In the genomic region with DNA sequence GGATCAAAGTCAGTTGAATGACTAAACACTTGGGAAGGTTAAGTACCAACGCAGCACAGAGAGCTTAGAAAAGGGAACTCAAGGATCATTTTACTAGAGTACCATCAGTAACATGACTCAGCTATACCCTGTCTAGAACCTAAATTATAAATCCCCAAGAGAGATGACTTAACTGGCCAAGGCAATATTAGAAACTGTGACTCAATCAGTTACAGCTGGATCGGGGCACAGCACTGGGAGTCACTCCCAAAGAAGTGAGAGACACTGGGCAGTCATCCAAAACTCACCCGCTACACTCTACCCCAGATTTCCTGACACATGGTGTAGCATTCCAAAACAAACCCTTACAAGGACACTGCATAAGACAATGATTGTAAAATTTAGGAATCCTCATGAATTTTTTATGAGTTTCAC, we compare ENCODE assay signal across 9 cellular contexts. TPM values are rescaled to one million over a fixed set of nuclear protein-coding genes. Genes with fewer than 3 reads are reported as not detected.
DNase-seq lines count a peak whose midpoint lies in the region; ATAC-seq and TF ChIP-seq lines count a peak whose summit lies in the region.
"Had no signal": no experiment of that assay in that cellular context is flagged by ENCODE, and none has a peak within 500 bp of the region (broad histone marks: within the 10 kb centered on the region; RNA-seq: fewer than 3 reads in every experiment).

No MANE protein-coding gene starts in this region.

- H3K27me3 ChIP-seq in BLaER1 (no peaks in the 10 kb centered on the region), GM23338 (ENCODE audit: insufficient read depth) (no peaks in the 10 kb centered on the region), left lung (no peaks in the 10 kb centered on the region), thoracic aorta (replicated peaks; ENCODE audit: insufficient read depth) (no peaks in the 10 kb centered on the region)

- ATAC-seq in GM23338 (no peak), left lung (peak; percentile 84), thoracic aorta (ENCODE audit: insufficient number of reproducible peaks, low FRiP score, low read depth) (peak; percentile 98), HG03159 (IDR thresholded peaks at IDR 0.05; ENCODE audit: unreplicated experiment) (no peak)

- TF ChIP-seq CTCF in GM23338 (conservative IDR thresholded peaks at IDR 0.05; ENCODE audit: low read depth in 2 of 2) = no peak
- no peak for TF ChIP-seq CTCF in chondrocyte (IDR thresholded peaks at IDR 0.05)
- TF ChIP-seq CTCF in left lung (IDR thresholded peaks at IDR 0.05) = no peak
- TF ChIP-seq CTCF in thoracic aorta (IDR thresholded peaks at IDR 0.05) = no peak

- intact Hi-C loops in left lung (cut with DNase I) = no loop called here

- H3K4me3 ChIP-seq in BLaER1 (no peak overlapping the region), GM23338 (no peak overlapping the region), left lung (no peak overlapping the region), thoracic aorta (no peak overlapping the region)

- DNase-seq in GM23338 (ENCODE audit: low spot score) = no peak
- peak; percentile 82 for DNase-seq in NOMO-1 treated with DMSO at 0.1 percent for 48 hours (lab: John Stamatoyannopoulos, UW; ENCODE audit: unreplicated experiment)
- no peak for DNase-seq in chondrocyte (ENCODE audit: low spot score)
- DNase-seq in left lung = peak in 1 of 2 donors; percentile 68
- DNase-seq in thoracic aorta (ENCODE audit: low spot score) = peak; percentile 82
- no peak for DNase-seq in activated effector memory CD4-positive, alpha-beta T cell treated with anti-CD3 and anti-CD28 coated beads, Interleukin-2, amount 50 U/mL, for 16 hours

- H3K4me1 Mint-ChIP-seq in GM23338 (peaks cover 12% of the 10 kb centered on the region), chondrocyte (ENCODE audit: low read depth) (peaks cover 78% of the 10 kb centered on the region)

- H3K4me2 ChIP-seq in BLaER1 = peak overlapping the region; percentile 32
- no peak overlapping the region for H3K4me2 ChIP-seq in GM23338

- H3K79me2 ChIP-seq in GM23338 (replicated peaks; ENCODE audit: insufficient read depth) = peaks cover 86% of the 10 kb centered on the region

- no peaks in the 10 kb centered on the region for H3K9me2 ChIP-seq in GM23338 (ENCODE audit: insufficient read depth)

- H3K9ac ChIP-seq in BLaER1 = no peak overlapping the region

- H3K27me3 Mint-ChIP-seq in GM23338 (ENCODE audit: insufficient read depth, low read depth, poor library complexity) (no peaks in the 10 kb centered on the region), chondrocyte (ENCODE audit: low read depth) (no peaks in the 10 kb centered on the region)

- no peak overlapping the region for H3K27ac ChIP-seq in BLaER1
- peak overlapping the region; percentile 55; the same call in 1 of the 2 replicates for H3K27ac ChIP-seq in GM23338 (ENCODE audit: low read depth)
- peak overlapping the region; percentile 51 to 63 for H3K27ac ChIP-seq in left lung
- peak overlapping the region; percentile 55 to 64 for H3K27ac ChIP-seq in thoracic aorta

- H3K9me3 Mint-ChIP-seq in GM23338 (no peaks in the 10 kb centered on the region; the same call in 2 of the 3 replicates), chondrocyte (ENCODE audit: low read depth) (no peaks in the 10 kb centered on the region)

- no peaks in the 10 kb centered on the region for H3F3A ChIP-seq in GM23338 (replicated peaks; ENCODE audit: low read depth)

- H3K27ac Mint-ChIP-seq in GM23338 = peak overlapping the region; percentile 68
- H3K27ac Mint-ChIP-seq in chondrocyte (ENCODE audit: unreplicated experiment) = peak overlapping the region; percentile 94

- H4K20me1 ChIP-seq in BLaER1 (peaks cover 100% of the 10 kb centered on the region), GM23338 (replicated peaks; ENCODE audit: insufficient read depth) (peaks cover 79% of the 10 kb centered on the region)

- H3K4me1 ChIP-seq in BLaER1 (peaks cover 32% of the 10 kb centered on the region), GM23338 (ENCODE audit: insufficient read depth) (peaks cover 14% of the 10 kb centered on the region; the same call in 1 of the 2 replicates), left lung (peaks cover 25 to 78% of the 10 kb centered on the region in 2 donors), thoracic aorta (ENCODE audit: control insufficient read depth in 1 of 2, low read depth in 2 of 2) (peaks cover 18 to 38% of the 10 kb centered on the region in 2 donors)

- no peak overlapping the region for H2AFZ ChIP-seq in GM23338

- peaks cover 68% of the 10 kb centered on the region for H3K36me3 ChIP-seq in BLaER1
- peaks cover 20% of the 10 kb centered on the region for H3K36me3 ChIP-seq in GM23338 (ENCODE audit: insufficient read depth)
- peaks cover 0 to 16% of the 10 kb centered on the region in 2 donors for H3K36me3 ChIP-seq in left lung
- H3K36me3 ChIP-seq in thoracic aorta = peaks cover 10% of the 10 kb centered on the region

- no peaks in the 10 kb centered on the region for H3K9me3 ChIP-seq in BLaER1
- no peaks in the 10 kb centered on the region for H3K9me3 ChIP-seq in left lung
- H3K9me3 ChIP-seq in thoracic aorta = no peaks in the 10 kb centered on the region

- H3K4me3 Mint-ChIP-seq in GM23338 (no peak overlapping the region), chondrocyte (ENCODE audit: unreplicated experiment) (peak overlapping the region; percentile 31)

- H3K36me3 Mint-ChIP-seq in GM23338 (ENCODE audit: low read depth) = peaks cover 22% of the 10 kb centered on the region
- peaks cover 8% of the 10 kb centered on the region for H3K36me3 Mint-ChIP-seq in chondrocyte (ENCODE audit: low read depth)

TF ChIP-seq in GM23338, 12 proteins besides CTCF, POLR2A, EP300 and RAD21 (continues in another document):
- TF ChIP-seq, protein P1, sequence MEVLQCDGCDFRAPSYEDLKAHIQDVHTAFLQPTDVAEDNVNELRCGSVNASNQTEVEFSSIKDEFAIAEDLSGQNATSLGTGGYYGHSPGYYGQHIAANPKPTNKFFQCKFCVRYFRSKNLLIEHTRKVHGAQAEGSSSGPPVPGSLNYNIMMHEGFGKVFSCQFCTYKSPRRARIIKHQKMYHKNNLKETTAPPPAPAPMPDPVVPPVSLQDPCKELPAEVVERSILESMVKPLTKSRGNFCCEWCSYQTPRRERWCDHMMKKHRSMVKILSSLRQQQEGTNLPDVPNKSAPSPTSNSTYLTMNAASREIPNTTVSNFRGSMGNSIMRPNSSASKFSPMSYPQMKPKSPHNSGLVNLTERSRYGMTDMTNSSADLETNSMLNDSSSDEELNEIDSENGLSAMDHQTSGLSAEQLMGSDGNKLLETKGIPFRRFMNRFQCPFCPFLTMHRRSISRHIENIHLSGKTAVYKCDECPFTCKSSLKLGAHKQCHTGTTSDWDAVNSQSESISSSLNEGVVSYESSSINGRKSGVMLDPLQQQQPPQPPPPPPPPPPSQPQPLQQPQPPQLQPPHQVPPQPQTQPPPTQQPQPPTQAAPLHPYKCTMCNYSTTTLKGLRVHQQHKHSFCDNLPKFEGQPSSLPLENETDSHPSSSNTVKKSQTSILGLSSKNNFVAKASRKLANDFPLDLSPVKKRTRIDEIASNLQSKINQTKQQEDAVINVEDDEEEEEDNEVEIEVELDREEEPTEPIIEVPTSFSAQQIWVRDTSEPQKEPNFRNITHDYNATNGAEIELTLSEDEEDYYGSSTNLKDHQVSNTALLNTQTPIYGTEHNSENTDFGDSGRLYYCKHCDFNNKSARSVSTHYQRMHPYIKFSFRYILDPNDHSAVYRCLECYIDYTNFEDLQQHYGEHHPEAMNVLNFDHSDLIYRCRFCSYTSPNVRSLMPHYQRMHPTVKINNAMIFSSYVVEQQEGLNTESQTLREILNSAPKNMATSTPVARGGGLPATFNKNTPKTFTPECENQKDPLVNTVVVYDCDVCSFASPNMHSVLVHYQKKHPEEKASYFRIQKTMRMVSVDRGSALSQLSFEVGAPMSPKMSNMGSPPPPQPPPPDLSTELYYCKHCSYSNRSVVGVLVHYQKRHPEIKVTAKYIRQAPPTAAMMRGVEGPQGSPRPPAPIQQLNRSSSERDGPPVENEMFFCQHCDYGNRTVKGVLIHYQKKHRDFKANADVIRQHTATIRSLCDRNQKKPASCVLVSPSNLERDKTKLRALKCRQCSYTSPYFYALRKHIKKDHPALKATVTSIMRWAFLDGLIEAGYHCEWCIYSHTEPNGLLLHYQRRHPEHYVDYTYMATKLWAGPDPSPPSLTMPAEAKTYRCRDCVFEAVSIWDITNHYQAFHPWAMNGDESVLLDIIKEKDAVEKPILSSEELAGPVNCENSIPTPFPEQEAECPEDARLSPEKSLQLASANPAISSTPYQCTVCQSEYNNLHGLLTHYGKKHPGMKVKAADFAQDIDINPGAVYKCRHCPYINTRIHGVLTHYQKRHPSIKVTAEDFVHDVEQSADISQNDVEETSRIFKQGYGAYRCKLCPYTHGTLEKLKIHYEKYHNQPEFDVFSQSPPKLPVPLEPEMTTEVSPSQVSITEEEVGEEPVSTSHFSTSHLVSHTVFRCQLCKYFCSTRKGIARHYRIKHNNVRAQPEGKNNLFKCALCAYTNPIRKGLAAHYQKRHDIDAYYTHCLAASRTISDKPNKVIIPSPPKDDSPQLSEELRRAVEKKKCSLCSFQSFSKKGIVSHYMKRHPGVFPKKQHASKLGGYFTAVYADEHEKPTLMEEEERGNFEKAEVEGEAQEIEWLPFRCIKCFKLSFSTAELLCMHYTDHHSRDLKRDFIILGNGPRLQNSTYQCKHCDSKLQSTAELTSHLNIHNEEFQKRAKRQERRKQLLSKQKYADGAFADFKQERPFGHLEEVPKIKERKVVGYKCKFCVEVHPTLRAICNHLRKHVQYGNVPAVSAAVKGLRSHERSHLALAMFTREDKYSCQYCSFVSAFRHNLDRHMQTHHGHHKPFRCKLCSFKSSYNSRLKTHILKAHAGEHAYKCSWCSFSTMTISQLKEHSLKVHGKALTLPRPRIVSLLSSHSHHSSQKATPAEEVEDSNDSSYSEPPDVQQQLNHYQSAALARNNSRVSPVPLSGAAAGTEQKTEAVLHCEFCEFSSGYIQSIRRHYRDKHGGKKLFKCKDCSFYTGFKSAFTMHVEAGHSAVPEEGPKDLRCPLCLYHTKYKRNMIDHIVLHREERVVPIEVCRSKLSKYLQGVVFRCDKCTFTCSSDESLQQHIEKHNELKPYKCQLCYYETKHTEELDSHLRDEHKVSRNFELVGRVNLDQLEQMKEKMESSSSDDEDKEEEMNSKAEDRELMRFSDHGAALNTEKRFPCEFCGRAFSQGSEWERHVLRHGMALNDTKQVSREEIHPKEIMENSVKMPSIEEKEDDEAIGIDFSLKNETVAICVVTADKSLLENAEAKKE (CRISPR knock-in tag; IDR thresholded peaks at IDR 0.05) = no peak
- TF ChIP-seq ZNF114 (CRISPR knock-in tag; IDR thresholded peaks at IDR 0.05) = no peak
- TF ChIP-seq JUNB (IDR thresholded peaks at IDR 0.05; ENCODE audit: unreplicated experiment) = no peak
- TF ChIP-seq POLR2AphosphoS5 (IDR thresholded peaks at IDR 0.05; ENCODE audit: low read depth) = no peak

RNA-seq across cellular contexts. Expression of a gene that starts 17.7 kb away (rescaled TPM):
- 56.0 and 82.8 TPM in 2 replicates for total RNA-seq in GM23338 (2014; rRNA removed; shearing (Covaris generic))
- 84.4 and 97.2 TPM in 2 replicates for polyA plus RNA-seq in GM23338 (2016; fragmentation: Nextera tagmentation; extraction: Ambion mirVana)
- 32.4 to 41.8 TPM (median 37.4 TPM) in 3 replicates for total RNA-seq in chondrocyte
- total RNA-seq in left lung = 10 to 100 TPM; 37.2 to 37.5 TPM
- total RNA-seq in thoracic aorta = 10 to 100 TPM; 43.2 to 54.0 TPM

RNA-seq across cellular contexts. Expression of a gene that starts 26.9 kb away (rescaled TPM):
- not detected in 2 replicates for total RNA-seq in GM23338 (2014; rRNA removed; shearing (Covaris generic))
- polyA plus RNA-seq in GM23338 (2016; fragmentation: Nextera tagmentation; extraction: Ambion mirVana) = not detected in 2 replicates
- total RNA-seq in chondrocyte (0.02 to 0.31 TPM in 2 of 3 replicates, not detected in the other), left lung (1 to 10 TPM in 1 of 2 donors, under 1 TPM in 1; 0.61 to 2.4 TPM), thoracic aorta (under 1 TPM; 0.14 to 0.78 TPM)
- total RNA-seq: H1 had no signal
- polyA plus RNA-seq: H1 had no signal

Comparison
In these comparisons a context has a peak if more than half of its experiments do, and no peak if none do; other contexts are left out.
1. ATAC-seq: peak in left lung (single experiment) and thoracic aorta (single experiment); none in GM23338 (single experiment) and HG03159 (single experiment).
2. DNase-seq: peak in NOMO-1 treated with DMSO at 0.1 percent for 48 hours (single experiment) and thoracic aorta (single experiment); none in GM23338 (single experiment), chondrocyte (single experiment) and activated effector memory CD4-positive, alpha-beta T cell treated with anti-CD3 and anti-CD28 coated beads, Interleukin-2, amount 50 U/mL, for 16 hours (single experiment).